1 cellular context compared by ENCODE assay signal in genomic region chr1:1059494-1060280, GRCh38.
TF ChIP-seq lines count a peak whose summit lies in the region.

No MANE protein-coding gene starts in this region.

TF ChIP-seq in H1, 55 proteins besides CTCF, POLR2A, EP300 and RAD21:
- no peak for TF ChIP-seq POU5F1 (IDR thresholded peaks at IDR 0.05; ENCODE audit: low read depth, low read length)
- peak; percentile 40; the same call in 1 of the 2 replicates for TF ChIP-seq TBP (IDR thresholded peaks at IDR 0.05; ENCODE audit: low read depth, low read length)
- TF ChIP-seq SIRT6 (IDR thresholded peaks at IDR 0.05; ENCODE audit: low read length): no peak
- TF ChIP-seq, protein P1, sequence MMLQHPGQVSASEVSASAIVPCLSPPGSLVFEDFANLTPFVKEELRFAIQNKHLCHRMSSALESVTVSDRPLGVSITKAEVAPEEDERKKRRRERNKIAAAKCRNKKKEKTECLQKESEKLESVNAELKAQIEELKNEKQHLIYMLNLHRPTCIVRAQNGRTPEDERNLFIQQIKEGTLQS (IDR thresholded peaks at IDR 0.05; ENCODE audit: insufficient read depth, low read depth, low read length): no peak
- no peak for TF ChIP-seq ASH2L (IDR thresholded peaks at IDR 0.05; ENCODE audit: low read length)
- no peak for TF ChIP-seq NANOG (IDR thresholded peaks at IDR 0.05; ENCODE audit: insufficient read depth, low read depth, low read length, poor library complexity, severe bottlenecking)
- TF ChIP-seq, protein P2, sequence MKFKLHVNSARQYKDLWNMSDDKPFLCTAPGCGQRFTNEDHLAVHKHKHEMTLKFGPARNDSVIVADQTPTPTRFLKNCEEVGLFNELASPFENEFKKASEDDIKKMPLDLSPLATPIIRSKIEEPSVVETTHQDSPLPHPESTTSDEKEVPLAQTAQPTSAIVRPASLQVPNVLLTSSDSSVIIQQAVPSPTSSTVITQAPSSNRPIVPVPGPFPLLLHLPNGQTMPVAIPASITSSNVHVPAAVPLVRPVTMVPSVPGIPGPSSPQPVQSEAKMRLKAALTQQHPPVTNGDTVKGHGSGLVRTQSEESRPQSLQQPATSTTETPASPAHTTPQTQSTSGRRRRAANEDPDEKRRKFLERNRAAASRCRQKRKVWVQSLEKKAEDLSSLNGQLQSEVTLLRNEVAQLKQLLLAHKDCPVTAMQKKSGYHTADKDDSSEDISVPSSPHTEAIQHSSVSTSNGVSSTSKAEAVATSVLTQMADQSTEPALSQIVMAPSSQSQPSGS (IDR thresholded peaks at IDR 0.05; ENCODE audit: low read length): no peak
- no peak for TF ChIP-seq POLR2AphosphoS5 (IDR thresholded peaks at IDR 0.05; ENCODE audit: low read depth, low read length)
- TF ChIP-seq CEBPB (IDR thresholded peaks at IDR 0.05; ENCODE audit: low read depth, low read length): no peak
- no peak for TF ChIP-seq RXRA (IDR thresholded peaks at IDR 0.05; ENCODE audit: insufficient read depth, low read depth, low read length)
- TF ChIP-seq E2F6 (IDR thresholded peaks at IDR 0.05): no peak
- no peak for TF ChIP-seq KDM1A (IDR thresholded peaks at IDR 0.05; ENCODE audit: borderline replicate concordance, low read length)
- TF ChIP-seq TEAD4 (IDR thresholded peaks at IDR 0.05; ENCODE audit: low read depth, low read length): no peak
- TF ChIP-seq SAP30 (IDR thresholded peaks at IDR 0.05; ENCODE audit: insufficient read depth, insufficient replicate concordance, low read length): no peak
- TF ChIP-seq CHD1 (IDR thresholded peaks at IDR 0.05; ENCODE audit: low read depth, low read length): no peak
- no peak for TF ChIP-seq TAF7 (optimal IDR thresholded peaks at IDR 0.05; ENCODE audit: borderline replicate concordance, low read depth, low read length)
- no peak for TF ChIP-seq GTF2F1 (IDR thresholded peaks at IDR 0.05; ENCODE audit: borderline replicate concordance, low read depth, low read length)
- TF ChIP-seq SRF (IDR thresholded peaks at IDR 0.05; ENCODE audit: low read depth, low read length): no peak
- TF ChIP-seq CREB1 (IDR thresholded peaks at IDR 0.05): 0 out of 2 replicates have a peak, but pooled peaks have one; percentile 3
- no peak for TF ChIP-seq FOSL1 (IDR thresholded peaks at IDR 0.05; ENCODE audit: insufficient read depth, low read depth, low read length)
- no peak for TF ChIP-seq HDAC6 (IDR thresholded peaks at IDR 0.05; ENCODE audit: low read depth, low read length)
- no peak for TF ChIP-seq CHD7 (IDR thresholded peaks at IDR 0.05; ENCODE audit: insufficient replicate concordance, low read length)
- no peak for TF ChIP-seq USF2 (IDR thresholded peaks at IDR 0.05; ENCODE audit: low read length)
- TF ChIP-seq KDM4A (IDR thresholded peaks at IDR 0.05; ENCODE audit: low read depth, low read length, severe bottlenecking): peak; percentile 60
- TF ChIP-seq ZNF274 (IDR thresholded peaks at IDR 0.05; ENCODE audit: borderline replicate concordance, extremely low read depth, low read length): no peak
- no peak for TF ChIP-seq TCF12 (IDR thresholded peaks at IDR 0.05; ENCODE audit: low read depth, low read length)
- TF ChIP-seq NRF1 (IDR thresholded peaks at IDR 0.05; ENCODE audit: low read depth, low read length): no peak
- TF ChIP-seq PHF8 (conservative IDR thresholded peaks at IDR 0.05; ENCODE audit: low read depth, low read length): 0 out of 2 replicates have a peak, but pooled peaks have one; percentile 46
- no peak for TF ChIP-seq MAFK (IDR thresholded peaks at IDR 0.05; ENCODE audit: low read depth, low read length)
- no peak for TF ChIP-seq MAX (IDR thresholded peaks at IDR 0.05)
- TF ChIP-seq CHD2 (IDR thresholded peaks at IDR 0.05; ENCODE audit: low read length): no peak
- no peak for TF ChIP-seq SIX5 (IDR thresholded peaks at IDR 0.05; ENCODE audit: low read depth, low read length)
- peak; percentile 91 for TF ChIP-seq SP4 (IDR thresholded peaks at IDR 0.05; ENCODE audit: low read length)
- TF ChIP-seq CBX5 (IDR thresholded peaks at IDR 0.05; ENCODE audit: low read depth, low read length): no peak
- peak in 1 of 2 experiments; percentile 27; a peak in 1 of 4 replicates for TF ChIP-seq SIN3A (conservative IDR thresholded peaks at IDR 0.05 in 1 of 2, IDR thresholded peaks at IDR 0.05 in 1 of 2; ENCODE audit: low read depth in 1 of 2, low read length in 2 of 2)
- TF ChIP-seq EZH2 (IDR thresholded peaks at IDR 0.05; ENCODE audit: low read depth, low read length, severe bottlenecking): no peak
- no peak for TF ChIP-seq RFX5 (IDR thresholded peaks at IDR 0.05; ENCODE audit: borderline replicate concordance, low read depth, low read length)
- TF ChIP-seq YY1 (IDR thresholded peaks at IDR 0.05; ENCODE audit: low read depth, low read length): no peak
- no peak for TF ChIP-seq CBX8 (IDR thresholded peaks at IDR 0.05; ENCODE audit: borderline replicate concordance, low read depth, low read length)
- TF ChIP-seq EGR1 (IDR thresholded peaks at IDR 0.05; ENCODE audit: borderline replicate concordance, low read depth, low read length): no peak
- no peak for TF ChIP-seq JUND (IDR thresholded peaks at IDR 0.05; ENCODE audit: low read length)
- TF ChIP-seq SP1 (IDR thresholded peaks at IDR 0.05; ENCODE audit: low read depth, low read length): peak; percentile 28; the same call in 1 of the 2 replicates
- no peak for TF ChIP-seq BCL11A (IDR thresholded peaks at IDR 0.05; ENCODE audit: low read depth in 2 of 2, low read length in 2 of 2)
- TF ChIP-seq TAF1 (IDR thresholded peaks at IDR 0.05; ENCODE audit: low read depth, low read length): no peak
- TF ChIP-seq HDAC2 (IDR thresholded peaks at IDR 0.05; ENCODE audit: borderline replicate concordance in 1 of 2, low read depth in 2 of 2, low read length in 2 of 2): no peak
- TF ChIP-seq JUN (IDR thresholded peaks at IDR 0.05; ENCODE audit: low read depth, low read length): no peak
- no peak for TF ChIP-seq SP2 (IDR thresholded peaks at IDR 0.05; ENCODE audit: low read length)
- TF ChIP-seq RNF2 (IDR thresholded peaks at IDR 0.05; ENCODE audit: borderline replicate concordance, low read depth, low read length, missing control alignments, poor library complexity, severe bottlenecking): no peak
- TF ChIP-seq BRCA1 (IDR thresholded peaks at IDR 0.05; ENCODE audit: low read depth, low read length): no peak
- TF ChIP-seq GABPA (IDR thresholded peaks at IDR 0.05; ENCODE audit: borderline replicate concordance, insufficient read depth, low read length): 0 out of 2 replicates have a peak, but pooled peaks have one; percentile 46
- TF ChIP-seq KDM5A (IDR thresholded peaks at IDR 0.05; ENCODE audit: low read length): no peak
- peak; percentile 28 for TF ChIP-seq CTBP2 (IDR thresholded peaks at IDR 0.05; ENCODE audit: borderline replicate concordance, insufficient read depth, insufficient read length, low read length)
- no peak; the same call in 1 of the 2 replicates for TF ChIP-seq SUZ12 (IDR thresholded peaks at IDR 0.05; ENCODE audit: low read length)
- no peak for TF ChIP-seq RBBP5 (IDR thresholded peaks at IDR 0.05; ENCODE audit: borderline replicate concordance, low read depth, low read length)
- no peak for TF ChIP-seq BACH1 (IDR thresholded peaks at IDR 0.05; ENCODE audit: low read length)
